Comparison of ENCODE assay signal across 16 cellular contexts in genomic region chr3:149703474-149703873, GRCh38. TPM values are rescaled to one million over a fixed set of nuclear protein-coding genes. Genes with fewer than 3 reads are reported as not detected.
DNase-seq lines count a peak whose midpoint lies in the region; ATAC-seq, FAIRE-seq and TF ChIP-seq lines count a peak whose summit lies in the region.
"Had no signal": no experiment of that assay in that cellular context is flagged by ENCODE, and none has a peak within 500 bp of the region (broad histone marks: within the 10 kb centered on the region; RNA-seq: fewer than 3 reads in every experiment).

No MANE protein-coding gene starts in this region.

- POLR2A ChIA-PET in CD4-positive, alpha-beta T cell (lab: Charles Lee), result no interaction called here

- no peak for FAIRE-seq in astrocyte (lab: Jason Lieb, UNC)
- FAIRE-seq: G401.6 had no signal

- H4K20me1 ChIP-seq in astrocyte (ENCODE audit: insufficient read depth, low read length), result no peaks in the 10 kb centered on the region

- no peak overlapping the region for H3K4me2 ChIP-seq in astrocyte (ENCODE audit: low read length)

- H3K9me3 ChIP-seq in astrocyte (ENCODE audit: insufficient read depth, low read depth, low read length) (peaks cover 5% of the 10 kb centered on the region), subcutaneous abdominal adipose tissue (ENCODE audit: control insufficient read depth in 5 of 5, low read length in 5 of 5) (peaks cover 0 to 5% (median 4%) of the 10 kb centered on the region in 5 donors)
- H3K9me3 ChIP-seq in CD4-positive, alpha-beta T cell (ENCODE audit: control insufficient read depth, low read length), result peaks cover 5% of the 10 kb centered on the region
- H3K9me3 ChIP-seq: neutrophil had no signal

- no peaks in the 10 kb centered on the region for H3K27me3 Mint-ChIP-seq in astrocyte (ENCODE audit: low read depth, unreplicated experiment)
- H3K27me3 Mint-ChIP-seq in CD4-positive, alpha-beta T cell, result no peaks in the 10 kb centered on the region
- H3K27me3 Mint-ChIP-seq: CD4-positive, CD25-positive, alpha-beta regulatory T cell had no signal

- no peak for TF ChIP-seq CTCF in astrocyte (IDR thresholded peaks at IDR 0.05; ENCODE audit: insufficient read depth, low read depth, low read length)
- no peak for TF ChIP-seq CTCF in CD4-positive, alpha-beta T cell (IDR thresholded peaks at IDR 0.05)

- H3K4me3 Mint-ChIP-seq in astrocyte (ENCODE audit: unreplicated experiment), result no peak overlapping the region
- H3K4me3 Mint-ChIP-seq in CD4-positive, alpha-beta T cell, result no peak overlapping the region
- H3K4me3 Mint-ChIP-seq: activated naive CD8-positive, alpha-beta T cell treated with anti-CD3 and anti-CD28 coated beads, Interleukin-2, amount 10 ng/mL, durations not matched to agents 7 days and 5 days; T-helper 2 cell treated with Interferon-gamma antibody and Interleukin-4, amounts not matched to agents 5 μg/mL and 100 μg/mL, for 36 hours had no signal

- H3K27ac ChIP-seq in astrocyte (ENCODE audit: low read depth, low read length) (peak overlapping the region; percentile 82), subcutaneous abdominal adipose tissue (ENCODE audit: low read depth, low read length) (peak overlapping the region; percentile 49)
- H3K27ac ChIP-seq in CD4-positive, alpha-beta T cell (ENCODE audit: low read depth, low read length), result no peak overlapping the region
- H3K27ac ChIP-seq: neutrophil, RWPE1 had no signal

- no peaks in the 10 kb centered on the region for H3K27me3 ChIP-seq in astrocyte (ENCODE audit: insufficient read depth, low read length)
- H3K27me3 ChIP-seq in subcutaneous abdominal adipose tissue (ENCODE audit: control insufficient read depth in 5 of 5, insufficient read depth in 4 of 5, low read length in 5 of 5), result no peaks in the 10 kb centered on the region
- no peaks in the 10 kb centered on the region for H3K27me3 ChIP-seq in CD4-positive, alpha-beta T cell (ENCODE audit: control insufficient read depth, insufficient read depth, low read length)

- H3K9ac ChIP-seq in astrocyte (ENCODE audit: low read length) (no peak overlapping the region), subcutaneous abdominal adipose tissue (ENCODE audit: low read length in 5 of 5) (no peak overlapping the region)

- no peak overlapping the region for H2AFZ ChIP-seq in astrocyte (ENCODE audit: low read depth, low read length)

- no peaks in the 10 kb centered on the region for H3K36me3 ChIP-seq in astrocyte (ENCODE audit: insufficient read depth, low read length)
- no peaks in the 10 kb centered on the region for H3K36me3 ChIP-seq in subcutaneous abdominal adipose tissue (ENCODE audit: control insufficient read depth in 5 of 5, insufficient read depth in 5 of 5, low read length in 5 of 5)
- H3K36me3 ChIP-seq: neutrophil had no signal

- CTCF ChIA-PET in CD4-positive, alpha-beta T cell (lab: Charles Lee), result no interaction called here

- intact Hi-C loops in left ventricle myocardium superior (cut with micrococcal nuclease), result no loop called here
- intact Hi-C loops in CD4-positive, alpha-beta T cell (cut with DNase I, micrococcal nuclease), result no loop called here

- H3K4me3 ChIP-seq in astrocyte (ENCODE audit: insufficient read depth, low read depth, low read length) (no peak overlapping the region), subcutaneous abdominal adipose tissue (ENCODE audit: low read depth in 1 of 5, low read length in 5 of 5) (no peak overlapping the region)

- peak overlapping the region; percentile 79 for H3K27ac Mint-ChIP-seq in astrocyte (ENCODE audit: unreplicated experiment)
- no peak overlapping the region for H3K27ac Mint-ChIP-seq in CD4-positive, alpha-beta T cell
- H3K27ac Mint-ChIP-seq: activated naive CD8-positive, alpha-beta T cell treated with anti-CD3 and anti-CD28 coated beads, Interleukin-2, amount 10 ng/mL, durations not matched to agents 7 days and 5 days had no signal

- peaks cover 10% of the 10 kb centered on the region for H3K4me1 Mint-ChIP-seq in astrocyte (ENCODE audit: low read depth, unreplicated experiment)
- H3K4me1 Mint-ChIP-seq in CD4-positive, alpha-beta T cell (ENCODE audit: low read depth), result no peaks in the 10 kb centered on the region

- peak; percentile 47 for DNase-seq in GM04503 (ENCODE audit: low read depth)
- peak; percentile 8 for DNase-seq in astrocyte (ENCODE audit: low read depth)
- DNase-seq in left ventricle myocardium superior, result peak; percentile 71
- no peak for DNase-seq in CD4-positive, alpha-beta T cell
- no peak for DNase-seq in medulla oblongata (ENCODE audit: extremely low spot score)
- no peak for DNase-seq in LoVo (ENCODE audit: low spot score)
- DNase-seq: activated naive CD8-positive, alpha-beta T cell treated with anti-CD3 and anti-CD28 coated beads, Interleukin-2, amount 10 ng/mL, durations not matched to agents 7 days and 5 days; activated T-cell treated with anti-CD3 and anti-CD28 coated beads for 4 hours; NCI-H2081; stimulated activated CD4-positive, alpha-beta T cell treated with anti-CD3 and anti-CD28 coated beads, Interleukin-12 subunit alpha, Interleukin-12 subunit beta, amount 100 ng/mL, for 4 hours had no signal

- H3K4me1 ChIP-seq in astrocyte (ENCODE audit: insufficient read depth, low read length), result peaks cover 10% of the 10 kb centered on the region
- H3K4me1 ChIP-seq in subcutaneous abdominal adipose tissue (ENCODE audit: control insufficient read depth in 5 of 5, insufficient read depth in 5 of 5, low read length in 5 of 5), result peaks cover 0 to 11% (median 0%) of the 10 kb centered on the region in 5 donors

- H3K36me3 Mint-ChIP-seq in astrocyte (ENCODE audit: low read depth, unreplicated experiment), result peaks cover 2% of the 10 kb centered on the region
- H3K36me3 Mint-ChIP-seq in CD4-positive, alpha-beta T cell (ENCODE audit: low read depth), result peaks cover 4% of the 10 kb centered on the region
- H3K36me3 Mint-ChIP-seq: CD4-positive, CD25-positive, alpha-beta regulatory T cell had no signal

- ATAC-seq in left ventricle myocardium superior, result peak; percentile 93
- no peak for ATAC-seq in CD4-positive, alpha-beta T cell (ENCODE audit: poor library complexity)

- no peaks in the 10 kb centered on the region for H3K79me2 ChIP-seq in astrocyte (ENCODE audit: insufficient read depth, low read length)

- H3K9me3 Mint-ChIP-seq in astrocyte (ENCODE audit: unreplicated experiment), result peaks cover 4% of the 10 kb centered on the region
- H3K9me3 Mint-ChIP-seq in CD4-positive, alpha-beta T cell, result peaks cover 2% of the 10 kb centered on the region

RNA-seq across cellular contexts. Expression of gene WWTR1, which starts 45.6 kb away (rescaled TPM):
- 94.3 and 105 TPM in 2 replicates for total RNA-seq in astrocyte
- total RNA-seq in left ventricle myocardium superior, result 40.0 TPM
- under 1 TPM; 0.22 to 0.30 TPM for total RNA-seq in CD4-positive, alpha-beta T cell

RNA-seq across cellular contexts. Expression of gene COMMD2, which starts 48.8 kb away (rescaled TPM):
- total RNA-seq in astrocyte (44.8 and 47.1 TPM in 2 replicates), left ventricle myocardium superior (16.8 TPM)
- total RNA-seq in CD4-positive, alpha-beta T cell, result 10 to 100 TPM; 42.0 to 46.8 TPM

Comparison
In these comparisons a context has a peak if more than half of its experiments do, and no peak if none do; other contexts are left out.
1. DNase-seq: peak in GM04503 (single experiment), astrocyte (single experiment) and left ventricle myocardium superior (single experiment); none in CD4-positive, alpha-beta T cell (0 of 10), medulla oblongata (single experiment) and LoVo (single experiment).
2. RNA of gene WWTR1, which starts 45.6 kb away (total RNA-seq): 94.3 to 105 TPM in astrocyte and 40.0 TPM in left ventricle myocardium superior (single experiment); 0.22 to 0.30 TPM in CD4-positive, alpha-beta T cell; every median in the first group is over 10 times any median in the second.